12 cellular contexts compared by ENCODE assay signal in genomic region chr11:116500002-116500832, GRCh38.
DNase-seq lines count a peak whose midpoint lies in the region; ATAC-seq, FAIRE-seq and TF ChIP-seq lines count a peak whose summit lies in the region.
"Had no signal": no experiment of that assay in that cellular context is flagged by ENCODE, and none has a peak within 500 bp of the region (broad histone marks: within the 10 kb centered on the region; RNA-seq: fewer than 3 reads in every experiment).

No MANE protein-coding gene starts in this region.

- H3K9me3 Mint-ChIP-seq in mesothelial cell of epicardium: no peaks in the 10 kb centered on the region
- H3K9me3 Mint-ChIP-seq in type B pancreatic cell: no peaks in the 10 kb centered on the region
- H3K9me3 Mint-ChIP-seq: CD8-positive, alpha-beta memory T cell had no signal

- intact Hi-C loops in right cardiac atrium (cut with DNase I): no loop called here
- intact Hi-C loops in left ventricle myocardium superior (cut with micrococcal nuclease): no loop called here
- intact Hi-C loops in pancreas (cut with DNase I): no loop called here

- no peaks in the 10 kb centered on the region for H3K36me3 ChIP-seq in pancreas
- H3K36me3 ChIP-seq: BLaER1 had no signal

- FAIRE-seq in pancreas (lab: Jason Lieb, UNC): no peak

- TF ChIP-seq CTCF in mesothelial cell of epicardium (IDR thresholded peaks at IDR 0.05; ENCODE audit: unreplicated experiment) (no peak), type B pancreatic cell (conservative IDR thresholded peaks at IDR 0.05) (no peak), pancreas (IDR thresholded peaks at IDR 0.05) (no peak)

- H3K27ac Mint-ChIP-seq in mesothelial cell of epicardium (no peak overlapping the region), type B pancreatic cell (no peak overlapping the region)
- H3K27ac Mint-ChIP-seq: CD8-positive, alpha-beta memory T cell had no signal

- H3K9me3 ChIP-seq in right cardiac atrium (ENCODE audit: control insufficient read depth, low read length) (no peaks in the 10 kb centered on the region), pancreas (no peaks in the 10 kb centered on the region)
- H3K9me3 ChIP-seq: BLaER1 had no signal

- no peak for DNase-seq in right cardiac atrium
- DNase-seq in left ventricle myocardium superior: no peak
- DNase-seq in ecto neural progenitor cell (ENCODE audit: low spot score): peak; percentile 49
- peak in 1 of 2 experiments; percentile 40 for DNase-seq in mesothelial cell of epicardium (ENCODE audit: low spot score in 2 of 2, unreplicated experiment in 2 of 2)
- DNase-seq in type B pancreatic cell (ENCODE audit: extremely low spot score, unreplicated experiment): no peak
- DNase-seq in SHP77 (lab: John Stamatoyannopoulos, UW): no peak
- no peak for DNase-seq in pancreas
- DNase-seq: NCI-H1694 treated with DMSO at 0.1 percent for 48 hours had no signal

- H3K27ac ChIP-seq in right cardiac atrium (ENCODE audit: low read length): no peak overlapping the region
- H3K27ac ChIP-seq in pancreas: no peak overlapping the region
- H3K27ac ChIP-seq: BLaER1, SK-N-MC had no signal

- WGBS in right cardiac atrium: 21% methylated on average over 40 of the region's 40 CpGs
- WGBS in pancreas, 2 donors: 19 to 22% methylated on average over 40 of the region's 40 CpGs

- H3K4me3 ChIP-seq in right cardiac atrium (ENCODE audit: low read length) (no peak overlapping the region), pancreas (no peak overlapping the region)
- H3K4me3 ChIP-seq: BLaER1, SK-N-MC had no signal

- H3K27me3 Mint-ChIP-seq in mesothelial cell of epicardium (ENCODE audit: low read depth): peaks cover 77% of the 10 kb centered on the region
- H3K27me3 Mint-ChIP-seq in type B pancreatic cell: peaks cover 53% of the 10 kb centered on the region

- H3K4me1 Mint-ChIP-seq in mesothelial cell of epicardium (peaks cover 20% of the 10 kb centered on the region), type B pancreatic cell (ENCODE audit: unreplicated experiment) (peaks cover 37% of the 10 kb centered on the region)
- H3K4me1 Mint-ChIP-seq: CD8-positive, alpha-beta memory T cell had no signal

- no peaks in the 10 kb centered on the region for H3K4me1 ChIP-seq in right cardiac atrium (ENCODE audit: control insufficient read depth, insufficient read depth, low read length)
- no peaks in the 10 kb centered on the region for H3K4me1 ChIP-seq in pancreas
- H3K4me1 ChIP-seq: BLaER1 had no signal

- no peaks in the 10 kb centered on the region for H3K36me3 Mint-ChIP-seq in mesothelial cell of epicardium
- H3K36me3 Mint-ChIP-seq in type B pancreatic cell: peaks cover 3% of the 10 kb centered on the region
- H3K36me3 Mint-ChIP-seq: CD8-positive, alpha-beta memory T cell had no signal

- peak; percentile 15 to 28 for ATAC-seq in right cardiac atrium
- no peak for ATAC-seq in left ventricle myocardium superior
- no peak for ATAC-seq in HG03280 (IDR thresholded peaks at IDR 0.05; ENCODE audit: unreplicated experiment)
- ATAC-seq in pancreas: no peak

- peak overlapping the region; percentile 47 for H3K4me3 Mint-ChIP-seq in mesothelial cell of epicardium
- H3K4me3 Mint-ChIP-seq in type B pancreatic cell: peak overlapping the region; percentile 49
- H3K4me3 Mint-ChIP-seq: CD8-positive, alpha-beta memory T cell had no signal

- H3K27me3 ChIP-seq in right cardiac atrium (ENCODE audit: control insufficient read depth, insufficient read depth) (no peaks in the 10 kb centered on the region), pancreas (peaks cover 0 to 20% (median 0%) of the 10 kb centered on the region in 4 donors)

Comparison
In these comparisons a context has a peak if more than half of its experiments do, and no peak if none do; other contexts are left out.
1. ATAC-seq: peak in right cardiac atrium (2 of 2); none in left ventricle myocardium superior (single experiment), HG03280 (single experiment) and pancreas (0 of 4).